In genomic region chr17:67026341-67026740, GRCh38 we compare ENCODE assay signal across 25 cellular contexts. TPM values are rescaled to one million over a fixed set of nuclear protein-coding genes. Genes with fewer than 3 reads are reported as not detected.
"Had no signal": no experiment of that assay in that cellular context is flagged by ENCODE, and none has a peak within 500 bp of the region (broad histone marks: within the 10 kb centered on the region; RNA-seq: fewer than 3 reads in every experiment).

No MANE protein-coding gene starts in this region.

- H3K36me3 ChIP-seq: brain microvascular endothelial cell, gastrocnemius medialis, heart left ventricle, thyroid gland, uterus had no signal

- H3K27ac ChIP-seq: brain microvascular endothelial cell, gastrocnemius medialis, heart left ventricle, parathyroid adenoma, thyroid gland, uterus had no signal

- H3K4me3 ChIP-seq: gastrocnemius medialis, heart left ventricle, thyroid gland, uterus had no signal

- H2AFZ ChIP-seq: parathyroid adenoma had no signal

- DNase-seq: activated CD4-positive, alpha-beta T cell treated with anti-CD3 and anti-CD28 coated beads, Interleukin-2, amount 10 ng/mL, durations not matched to agents 24 days and 14 days; activated CD4-positive, CD25-positive, alpha-beta regulatory T cell; activated CD8-positive, alpha-beta T cell treated with anti-CD3 and anti-CD28 coated beads for 36 hours; activated naive CD4-positive, alpha-beta T cell treated with anti-CD3 and anti-CD28 coated beads for 36 hours; activated T-cell treated with anti-CD3 and anti-CD28 coated beads, Interleukin-2, amount 50 U/mL, for 24 hours; brain microvascular endothelial cell; cortex of kidney; erythroblast; gastrocnemius medialis; heart left ventricle; kidney glomerular epithelial cell; left ventricle myocardium superior; stimulated activated CD4-positive, alpha-beta T cell treated with anti-CD3 and anti-CD28 coated beads, Interleukin-12 subunit alpha, Interleukin-12 subunit beta, amount 100 ng/mL, for 4 hours; stimulated activated CD4-positive, alpha-beta T cell treated with anti-CD3 and anti-CD28 coated beads, Interleukin-1b, Interleukin-23, amount 100 ng/mL, for 48 hours; stimulated activated CD8-positive, alpha-beta memory T cell treated with anti-CD3 and anti-CD28 coated beads, Interleukin-4, amount 100 ng/mL, for 48 hours; stimulated activated naive CD4-positive, alpha-beta T cell; T1000; thyroid gland; uterus had no signal

- ATAC-seq: activated CD8-positive, alpha-beta T cell treated with anti-CD3 and anti-CD28 coated beads for 36 hours; gastrocnemius medialis; natural killer cell treated with Interleukin-12 subunit alpha and Interleukin-12 subunit beta and Interleukin-15 and Interleukin-18, amount 100 ng/mL, for 72 hours had no signal

- H3K79me2 ChIP-seq: parathyroid adenoma had no signal

- H3K9me3 ChIP-seq: gastrocnemius medialis, heart left ventricle, thyroid gland, uterus had no signal

- H3K4me1 ChIP-seq: parathyroid adenoma, thyroid gland, uterus had no signal

- FAIRE-seq: endometrium had no signal

- H3K27me3 ChIP-seq: brain microvascular endothelial cell, gastrocnemius medialis, heart left ventricle, thyroid gland, uterus had no signal

- H3K9ac ChIP-seq: parathyroid adenoma had no signal

RNA-seq across cellular contexts. Expression of gene CACNG1, which starts 18.0 kb away (rescaled TPM):
- total RNA-seq: activated CD4-positive, alpha-beta T cell treated with anti-CD3 and anti-CD28 coated beads, Interleukin-2, amount 10 ng/mL, durations not matched to agents 24 days and 14 days; activated CD8-positive, alpha-beta T cell treated with anti-CD3 and anti-CD28 coated beads for 36 hours; activated naive CD4-positive, alpha-beta T cell treated with anti-CD3 and anti-CD28 coated beads for 36 hours; activated T-helper 2 cell treated with anti-CD3 and anti-CD28 coated beads, Interferon-gamma antibody, Interleukin-2, Interleukin-4, amounts not matched to agents 10 μg/mL and 5 μg/mL and 100 μg/mL, durations not matched to agents 14 hours and 24 hours and 36 hours; heart left ventricle; left ventricle myocardium superior; mucosa of gallbladder; natural killer cell treated with Interleukin-12 subunit alpha and Interleukin-12 subunit beta and Interleukin-15 and Interleukin-18, amount 100 ng/mL, for 72 hours; T-helper 1 cell treated with Interleukin-12 subunit alpha and Interleukin-12 subunit beta and Interleukin-4 antibody, amounts not matched to agents 30 ng/mL and 1 ng/mL, for 36 hours; thyroid gland; uterus had no signal
- polyA plus RNA-seq: heart left ventricle had no signal
